8 cellular contexts compared by ENCODE assay signal in genomic region chr16:1964506-1965471, GRCh38. TPM values are rescaled to one million over a fixed set of nuclear protein-coding genes. Genes with fewer than 3 reads are reported as not detected.
DNase-seq lines count a peak whose midpoint lies in the region; ATAC-seq and TF ChIP-seq lines count a peak whose summit lies in the region.

Gene RPS2 (minus strand): TSS chr16:1964826. CDS start chr16:1964625, 201 bp downstream.

- ATAC-seq in GM18870 (IDR thresholded peaks at IDR 0.05; ENCODE audit: unreplicated experiment) (peak; percentile 79), HG03135 (IDR thresholded peaks at IDR 0.05; ENCODE audit: unreplicated experiment) (peak; percentile 67)

- POLR2A ChIA-PET in A673 (lab: Charles Lee; ENCODE audit: low non-redundant PET): interaction anchor here (0.6 to 1.1 kb wide), 8 partner anchors 14 to 495 kb away, joined by 3 to 17 read pairs (median 4); partner anchors contain the start of genes GFER and NOXO1

- H3K4me1 ChIP-seq in A673 (ENCODE audit: insufficient read depth, low read length, poor library complexity, severe bottlenecking): peaks cover 19% of the 10 kb centered on the region
- peaks cover 3 to 16% of the 10 kb centered on the region in 2 donors for H3K4me1 ChIP-seq in breast epithelium

- TF ChIP-seq CTCF in A673 (conservative IDR thresholded peaks at IDR 0.05; ENCODE audit: low read depth, low read length) (peak; percentile 3; the same call in 1 of the 2 replicates), VCaP (conservative IDR thresholded peaks at IDR 0.05) (no peak), breast epithelium (IDR thresholded peaks at IDR 0.05) (peak in 1 of 3 donors; percentile 21)

- H3K36me3 ChIP-seq in A673 (ENCODE audit: insufficient read depth, low read length, poor library complexity, severe bottlenecking) (peaks cover 27% of the 10 kb centered on the region), breast epithelium (no peaks in the 10 kb centered on the region)

- H3K27ac ChIP-seq in A673 (ENCODE audit: low read depth, low read length, poor library complexity, severe bottlenecking): peak within 1 kb of the TSS; percentile 95
- peak within 1 kb of the TSS; percentile 84 for H3K27ac ChIP-seq in VCaP
- H3K27ac ChIP-seq in breast epithelium: peak within 1 kb of the TSS; percentile 98 to 99
- peak within 1 kb of the TSS; percentile 84 to 100 (median 97) for H3K27ac ChIP-seq in skin epidermis

- H3K27me3 ChIP-seq in A673 (replicated peaks; ENCODE audit: insufficient read depth, low read depth, low read length, poor library complexity) (no peaks in the 10 kb centered on the region), breast epithelium (no peaks in the 10 kb centered on the region)

- H3K9me3 ChIP-seq in A673 (ENCODE audit: low read depth, low read length, poor library complexity, severe bottlenecking): no peaks in the 10 kb centered on the region
- H3K9me3 ChIP-seq in breast epithelium: no peaks in the 10 kb centered on the region
- H3K9me3 ChIP-seq in iPS-18c (ENCODE audit: control insufficient read depth, insufficient read depth, low read length): no peaks in the 10 kb centered on the region

- no TSS peak for BruUV-seq in A673 (replicated peaks; lab: Mats Ljungman, UMichigan)

- CTCF ChIA-PET in A673 (lab: Charles Lee): interaction anchor here (0.7 kb wide), 1 partner anchor 47 kb away, joined by 7 read pairs; no protein-coding TSS in a partner anchor

- peak; percentile 99 for DNase-seq in A673 (ENCODE audit: low spot score)
- DNase-seq in NCI-H2196 treated with DMSO at 0.1 percent for 48 hours (lab: John Stamatoyannopoulos, UW; ENCODE audit: unreplicated experiment): peak; percentile 94
- peak; percentile 99 for DNase-seq in breast epithelium (ENCODE audit: low spot score in 2 of 2)

- intact Hi-C loops in A673 (cut with micrococcal nuclease; ENCODE audit: unreplicated experiment) (no loop called here), breast epithelium (cut with DNase I; ENCODE audit: low total_unique reads) (no loop called here)

- H3K4me3 ChIP-seq in A673 (ENCODE audit: low read depth, low read length, poor library complexity, severe bottlenecking) (peak within 1 kb of the TSS; percentile 88), breast epithelium (peak within 1 kb of the TSS; percentile 91 to 95 (median 94)), iPS-18c (ENCODE audit: insufficient read depth, low read depth, low read length) (peak within 1 kb of the TSS; percentile 87), skin epidermis (peak within 1 kb of the TSS; percentile 67 to 100 (median 91))

- peak; percentile 97 for TF ChIP-seq POLR2A in breast epithelium (IDR thresholded peaks at IDR 0.05)

RNA-seq across cellular contexts. Expression of gene RPS2, which starts in this region (rescaled TPM):
- total RNA-seq in A673 (2021) (3,326 and 3,385 TPM in 2 replicates), breast epithelium (1,000 to 10,000 TPM; 1,340 to 2,607 (median 1,661) TPM)

Comparison
In these comparisons a context has a peak if more than half of its experiments do, and no peak if none do; other contexts are left out.
1. Peak in every context shown above with its lines: DNase-seq, ATAC-seq, H3K4me3 ChIP-seq and H3K27ac ChIP-seq.